Comparison of ENCODE assay signal across 12 cellular contexts in genomic region chr22:25233706-25234105, GRCh38. TPM values are rescaled to one million over a fixed set of nuclear protein-coding genes. Genes with fewer than 3 reads are reported as not detected.
"Had no signal": no experiment of that assay in that cellular context is flagged by ENCODE, and none has a peak within 500 bp of the region (broad histone marks: within the 10 kb centered on the region; RNA-seq: fewer than 3 reads in every experiment).

No MANE protein-coding gene starts in this region.

RNA-seq across cellular contexts. Expression of gene CRYBB2, which starts 14.3 kb away (rescaled TPM):
- total RNA-seq: activated B cell treated with CpG ODN at 0.5 μM for 24 hours; activated CD4-positive, alpha-beta memory T cell treated with anti-CD3 and anti-CD28 coated beads for 36 hours; activated CD4-positive, alpha-beta memory T cell treated with anti-CD3 and anti-CD28 coated beads, Interleukin-2, amount 10 ng/mL, durations not matched to agents 7 days and 5 days; activated CD4-positive, alpha-beta T cell treated with anti-CD3 and anti-CD28 coated beads, Interleukin-2, amount 10 ng/mL, durations not matched to agents 24 days and 14 days; activated CD8-positive, alpha-beta memory T cell treated with anti-CD3 and anti-CD28 coated beads for 36 hours; activated CD8-positive, alpha-beta memory T cell treated with anti-CD3 and anti-CD28 coated beads, Interleukin-2, amount 10 ng/mL, durations not matched to agents 7 days and 5 days; activated CD8-positive, alpha-beta T cell treated with anti-CD3 and anti-CD28 coated beads for 36 hours; activated CD8-positive, alpha-beta T cell treated with anti-CD3 and anti-CD28 coated beads, Interleukin-2, amount 10 ng/mL, durations not matched to agents 7 days and 5 days; T-cell; T-helper 1 cell treated with Interleukin-12 subunit alpha and Interleukin-12 subunit beta and Interleukin-4 antibody, amounts not matched to agents 30 ng/mL and 1 ng/mL, for 36 hours; T-helper 17 cell; T-helper 2 cell treated with Interferon-gamma antibody and Interleukin-4, amounts not matched to agents 100 ng/mL and 5 ng/mL, for 36 hours had no signal

RNA-seq across cellular contexts. Expression of gene CRYBB3, which starts 34.0 kb away (rescaled TPM):
- total RNA-seq: activated B cell treated with CpG ODN at 0.5 μM for 24 hours; activated CD8-positive, alpha-beta T cell treated with anti-CD3 and anti-CD28 coated beads for 36 hours; activated CD8-positive, alpha-beta T cell treated with anti-CD3 and anti-CD28 coated beads, Interleukin-2, amount 10 ng/mL, durations not matched to agents 7 days and 5 days; T-helper 1 cell treated with Interleukin-12 subunit alpha and Interleukin-12 subunit beta and Interleukin-4 antibody, amounts not matched to agents 30 ng/mL and 1 ng/mL, for 36 hours; T-helper 17 cell had no signal
